In genomic region chr10:74753295-74754211, GRCh38 we compare ENCODE assay signal across 12 cellular contexts.
DNase-seq lines count a peak whose midpoint lies in the region; ATAC-seq and TF ChIP-seq lines count a peak whose summit lies in the region.
"Had no signal": no experiment of that assay in that cellular context is flagged by ENCODE, and none has a peak within 500 bp of the region (broad histone marks: within the 10 kb centered on the region; RNA-seq: fewer than 3 reads in every experiment).

No MANE protein-coding gene starts in this region.

- H3K36me3 ChIP-seq in rectal smooth muscle tissue (ENCODE audit: control insufficient read depth, insufficient read depth, low read length): no peaks in the 10 kb centered on the region
- H3K36me3 ChIP-seq: right atrium auricular region had no signal

- H3K4me1 ChIP-seq in rectal smooth muscle tissue (ENCODE audit: control insufficient read depth, insufficient read depth, low read length): peaks cover 11% of the 10 kb centered on the region
- H3K4me1 ChIP-seq: right atrium auricular region had no signal

- H3K4me3 ChIP-seq in fibroblast of the aortic adventitia (ENCODE audit: low read depth, low read length) (no peak overlapping the region), rectal smooth muscle tissue (ENCODE audit: low read length) (no peak overlapping the region)
- H3K4me3 ChIP-seq: right atrium auricular region had no signal

- no peak overlapping the region for H3K9ac ChIP-seq in rectal smooth muscle tissue (ENCODE audit: low read length)

- no peaks in the 10 kb centered on the region for H3K27me3 ChIP-seq in rectal smooth muscle tissue (ENCODE audit: control insufficient read depth, insufficient read depth, low read length)
- H3K27me3 ChIP-seq: right atrium auricular region had no signal

- TF ChIP-seq CTCF in fibroblast of the aortic adventitia (IDR thresholded peaks at IDR 0.05; ENCODE audit: insufficient read depth, low read length): peak; percentile 3

- no peak for ATAC-seq in GM18867 (IDR thresholded peaks at IDR 0.05; ENCODE audit: unreplicated experiment)
- ATAC-seq: HCT116 had no signal

- peak; percentile 86 for DNase-seq in GM04503 (ENCODE audit: low read depth)
- peak; percentile 27 for DNase-seq in NCI-H446 treated with DMSO at 0.1 percent for 48 hours (lab: John Stamatoyannopoulos, UW)
- peak; percentile 43 for DNase-seq in fibroblast of the aortic adventitia (ENCODE audit: low read depth)
- DNase-seq in RKO (ENCODE audit: low spot score): no peak
- no peak for DNase-seq in SK-N-DZ (ENCODE audit: low spot score)
- no peak for DNase-seq in activated T-cell treated with anti-CD3 and anti-CD28 coated beads, Interleukin-2, amount 50 U/mL, for 48 hours
- DNase-seq: activated gamma-delta T cell treated with Interleukin-2 at 50 U/mL for 16 hours, COR-L47 had no signal

- H3K27ac ChIP-seq in rectal smooth muscle tissue (ENCODE audit: low read depth, low read length): peak overlapping the region; percentile 62
- H3K27ac ChIP-seq: right atrium auricular region had no signal

Comparison
In these comparisons a context has a peak if more than half of its experiments do, and no peak if none do; other contexts are left out.
1. DNase-seq: peak in GM04503 (single experiment), NCI-H446 treated with DMSO at 0.1 percent for 48 hours (single experiment) and fibroblast of the aortic adventitia (single experiment); none in RKO (single experiment), SK-N-DZ (single experiment) and activated T-cell treated with anti-CD3 and anti-CD28 coated beads, Interleukin-2, amount 50 U/mL, for 48 hours (0 of 2).